Comparison of ENCODE assay signal across 19 cellular contexts in the genomic region with DNA sequence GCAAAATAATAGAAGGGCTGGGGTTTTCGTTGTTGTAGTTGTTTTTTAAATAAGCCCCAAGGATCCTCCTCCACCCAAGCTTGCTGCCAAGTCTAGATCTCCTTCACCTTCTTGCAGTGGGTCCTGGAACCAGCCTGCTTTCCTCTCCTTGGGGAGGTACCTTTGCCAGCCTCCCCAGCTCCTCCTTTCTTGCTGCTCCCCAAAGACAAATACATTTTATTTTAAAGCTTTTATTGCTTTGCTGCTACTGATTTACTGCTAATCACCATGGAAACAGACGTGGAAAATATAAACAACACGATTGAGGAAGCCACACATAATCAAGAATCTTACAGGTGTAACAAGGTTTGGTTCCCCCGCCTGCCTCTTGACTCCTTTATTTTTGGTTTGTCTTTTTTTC. TPM values are rescaled to one million over a fixed set of nuclear protein-coding genes. Genes with fewer than 3 reads are reported as not detected.
DNase-seq lines count a peak whose midpoint lies in the region; ATAC-seq and TF ChIP-seq lines count a peak whose summit lies in the region.
"Had no signal": no experiment of that assay in that cellular context is flagged by ENCODE, and none has a peak within 500 bp of the region (broad histone marks: within the 10 kb centered on the region; RNA-seq: fewer than 3 reads in every experiment).

No MANE protein-coding gene starts in this region.

- H3K27ac Mint-ChIP-seq in activated CD8-positive, alpha-beta T cell treated with anti-CD3 and anti-CD28 coated beads, Interleukin-2, amount 10 ng/mL, durations not matched to agents 7 days and 5 days, result no peak overlapping the region
- H3K27ac Mint-ChIP-seq in activated CD8-positive, alpha-beta T cell treated with anti-CD3 and anti-CD28 coated beads for 36 hours, result no peak overlapping the region
- H3K27ac Mint-ChIP-seq: effector memory CD8-positive, alpha-beta T cell; WTC11 had no signal

- peak; percentile 16 for DNase-seq in activated CD8-positive, alpha-beta T cell treated with anti-CD3 and anti-CD28 coated beads, Interleukin-2, amount 10 ng/mL, durations not matched to agents 7 days and 5 days
- DNase-seq in activated CD8-positive, alpha-beta T cell treated with anti-CD3 and anti-CD28 coated beads for 36 hours, result no peak
- DNase-seq in NB4 (ENCODE audit: low read depth) (peak; percentile 25), iPS-NIHi7 (ENCODE audit: extremely low spot score) (peak; percentile 4), uterus (no peak), NCI-H82 (lab: John Stamatoyannopoulos, UW) (no peak), HCEC 1CT (no peak)
- no peak for DNase-seq in activated CD4-positive, alpha-beta T cell treated with anti-CD3 and anti-CD28 coated beads, Interleukin-2, amount 50 U/mL, for 4 hours
- DNase-seq: activated naive CD4-positive, alpha-beta T cell treated with Interleukin-2 at 50 U/mL for 16 hours; aorta; effector memory CD8-positive, alpha-beta T cell; kidney; NCI-H1048; NCI-H2029 treated with DMSO at 0.1 percent for 48 hours; NCI-H524; T-helper 2 cell had no signal

- TF ChIP-seq CTCF in activated CD8-positive, alpha-beta T cell treated with anti-CD3 and anti-CD28 coated beads for 36 hours (IDR thresholded peaks at IDR 0.05), result no peak
- TF ChIP-seq CTCF in NB4 (IDR thresholded peaks at IDR 0.05; ENCODE audit: low read depth, low read length) (no peak), uterus (IDR thresholded peaks at IDR 0.05) (no peak)

- H3K4me3 ChIP-seq in NB4 (ENCODE audit: low read depth, low read length) (peak overlapping the region; percentile 25), uterus (no peak overlapping the region)
- H3K4me3 ChIP-seq: thoracic aorta had no signal

- CTCF ChIA-PET in activated CD8-positive, alpha-beta T cell treated with anti-CD3 and anti-CD28 coated beads, Interleukin-2, amount 10 ng/mL, durations not matched to agents 7 days and 5 days (lab: Charles Lee), result interaction anchor here (0.6 kb wide), 1 partner anchor 172 kb away, joined by 3 read pairs; no protein-coding TSS in a partner anchor
- CTCF ChIA-PET in activated CD8-positive, alpha-beta T cell treated with anti-CD3 and anti-CD28 coated beads for 36 hours (lab: Charles Lee), result interaction anchor here (1.2 to 2.4 kb wide), 2 partner anchors 17 to 247 kb away, joined by 3 to 7 read pairs; no protein-coding TSS in a partner anchor

- no peak for TF ChIP-seq POLR2A in NB4 (IDR thresholded peaks at IDR 0.05; ENCODE audit: extremely low read depth, insufficient read length)
- no peak for TF ChIP-seq POLR2A in uterus (IDR thresholded peaks at IDR 0.05)

- POLR2A ChIA-PET in activated CD8-positive, alpha-beta T cell treated with anti-CD3 and anti-CD28 coated beads, Interleukin-2, amount 10 ng/mL, durations not matched to agents 7 days and 5 days (lab: Charles Lee), result no interaction called here
- POLR2A ChIA-PET in activated CD8-positive, alpha-beta T cell treated with anti-CD3 and anti-CD28 coated beads for 36 hours (lab: Charles Lee), result no interaction called here

- H3K27me3 ChIP-seq in uterus, result no peaks in the 10 kb centered on the region

- no peaks in the 10 kb centered on the region for H3K36me3 ChIP-seq in uterus
- H3K36me3 ChIP-seq: thoracic aorta had no signal

- H3K9me3 Mint-ChIP-seq in activated CD8-positive, alpha-beta T cell treated with anti-CD3 and anti-CD28 coated beads, Interleukin-2, amount 10 ng/mL, durations not matched to agents 7 days and 5 days (ENCODE audit: insufficient read depth), result no peaks in the 10 kb centered on the region
- H3K9me3 Mint-ChIP-seq in activated CD8-positive, alpha-beta T cell treated with anti-CD3 and anti-CD28 coated beads for 36 hours, result no peaks in the 10 kb centered on the region
- H3K9me3 Mint-ChIP-seq: effector memory CD8-positive, alpha-beta T cell had no signal

- H3K4me1 Mint-ChIP-seq in activated CD8-positive, alpha-beta T cell treated with anti-CD3 and anti-CD28 coated beads, Interleukin-2, amount 10 ng/mL, durations not matched to agents 7 days and 5 days (ENCODE audit: low read depth), result no peaks in the 10 kb centered on the region
- peaks cover 2% of the 10 kb centered on the region for H3K4me1 Mint-ChIP-seq in activated CD8-positive, alpha-beta T cell treated with anti-CD3 and anti-CD28 coated beads for 36 hours (ENCODE audit: low read depth)

- peaks cover 37% of the 10 kb centered on the region for H3K27me3 Mint-ChIP-seq in activated CD8-positive, alpha-beta T cell treated with anti-CD3 and anti-CD28 coated beads, Interleukin-2, amount 10 ng/mL, durations not matched to agents 7 days and 5 days (ENCODE audit: low read depth)
- H3K27me3 Mint-ChIP-seq in activated CD8-positive, alpha-beta T cell treated with anti-CD3 and anti-CD28 coated beads for 36 hours, result peaks cover 20% of the 10 kb centered on the region

- H3K36me3 Mint-ChIP-seq in activated CD8-positive, alpha-beta T cell treated with anti-CD3 and anti-CD28 coated beads, Interleukin-2, amount 10 ng/mL, durations not matched to agents 7 days and 5 days (ENCODE audit: low read depth), result no peaks in the 10 kb centered on the region
- no peaks in the 10 kb centered on the region for H3K36me3 Mint-ChIP-seq in activated CD8-positive, alpha-beta T cell treated with anti-CD3 and anti-CD28 coated beads for 36 hours (ENCODE audit: low read depth)
- H3K36me3 Mint-ChIP-seq: WTC11 had no signal

- peak overlapping the region; percentile 62 to 70 for H3K27ac ChIP-seq in uterus
- H3K27ac ChIP-seq: C4-2B, thoracic aorta had no signal

- intact Hi-C loops in activated CD8-positive, alpha-beta T cell treated with anti-CD3 and anti-CD28 coated beads for 36 hours (cut with micrococcal nuclease), result no loop called here
- intact Hi-C loops in uterus (cut with DNase I; ENCODE audit: low total_unique reads), result no loop called here

- no peaks in the 10 kb centered on the region for H3K4me1 ChIP-seq in uterus

- no peak overlapping the region for H3K4me3 Mint-ChIP-seq in activated CD8-positive, alpha-beta T cell treated with anti-CD3 and anti-CD28 coated beads, Interleukin-2, amount 10 ng/mL, durations not matched to agents 7 days and 5 days
- H3K4me3 Mint-ChIP-seq in activated CD8-positive, alpha-beta T cell treated with anti-CD3 and anti-CD28 coated beads for 36 hours, result no peak overlapping the region
- H3K4me3 Mint-ChIP-seq: effector memory CD8-positive, alpha-beta T cell; WTC11 had no signal

- no peaks in the 10 kb centered on the region for H3K9me3 ChIP-seq in uterus
- H3K9me3 ChIP-seq: thoracic aorta had no signal

- ATAC-seq in activated CD8-positive, alpha-beta T cell treated with anti-CD3 and anti-CD28 coated beads, Interleukin-2, amount 10 ng/mL, durations not matched to agents 7 days and 5 days, result no peak
- no peak for ATAC-seq in activated CD8-positive, alpha-beta T cell treated with anti-CD3 and anti-CD28 coated beads for 36 hours
- ATAC-seq: effector memory CD8-positive, alpha-beta T cell; WTC11 had no signal

RNA-seq across cellular contexts. Expression of gene SLF2, which starts 17.4 kb away (rescaled TPM):
- 10 to 100 TPM; 42.8 to 44.4 TPM for total RNA-seq in activated CD8-positive, alpha-beta T cell treated with anti-CD3 and anti-CD28 coated beads, Interleukin-2, amount 10 ng/mL, durations not matched to agents 7 days and 5 days
- total RNA-seq in activated CD8-positive, alpha-beta T cell treated with anti-CD3 and anti-CD28 coated beads for 36 hours, result 10 to 100 TPM; 29.0 to 31.9 TPM
- total RNA-seq in uterus, result 100 to 1,000 TPM in 1 of 4 donors, 10 to 100 TPM in 3; 27.9 to 102 (median 59.9) TPM

Comparison
In these comparisons a context has a peak if more than half of its experiments do, and no peak if none do; other contexts are left out.
1. DNase-seq: peak in activated CD8-positive, alpha-beta T cell treated with anti-CD3 and anti-CD28 coated beads, Interleukin-2, amount 10 ng/mL, durations not matched to agents 7 days and 5 days (single experiment), NB4 (single experiment) and iPS-NIHi7 (single experiment); none in activated CD8-positive, alpha-beta T cell treated with anti-CD3 and anti-CD28 coated beads for 36 hours (single experiment), uterus (0 of 2), activated CD4-positive, alpha-beta T cell treated with anti-CD3 and anti-CD28 coated beads, Interleukin-2, amount 50 U/mL, for 4 hours (0 of 2), NCI-H82 (single experiment) and HCEC 1CT (single experiment).